In genomic region chr7:102077081-102077480, GRCh38 we compare ENCODE assay signal across 15 cellular contexts.
DNase-seq lines count a peak whose midpoint lies in the region; ATAC-seq and TF ChIP-seq lines count a peak whose summit lies in the region.
"Had no signal": no experiment of that assay in that cellular context is flagged by ENCODE, and none has a peak within 500 bp of the region (broad histone marks: within the 10 kb centered on the region; RNA-seq: fewer than 3 reads in every experiment).

No MANE protein-coding gene starts in this region.

- POLR2A ChIA-PET in CD8-positive, alpha-beta T cell (lab: Charles Lee): no interaction called here

- DNase-seq in CD8-positive, alpha-beta T cell: no peak
- DNase-seq in G401 (ENCODE audit: low spot score): peak; percentile 54
- peak; percentile 61 for DNase-seq in iPS-NIHi11 (ENCODE audit: low spot score)
- DNase-seq in NOMO-1 treated with dmso at 0.1 percent for 144 hours (lab: John Stamatoyannopoulos, UW; ENCODE audit: unreplicated experiment): no peak
- DNase-seq in NCI-H748 treated with DMSO at 0.1 percent for 48 hours (lab: John Stamatoyannopoulos, UW): no peak
- DNase-seq in T-helper 17 cell: no peak
- DNase-seq: activated CD4-positive, alpha-beta T cell treated with anti-CD3 and anti-CD28 coated beads, Interleukin-2, amount 10 ng/mL, durations not matched to agents 24 days and 14 days; activated naive CD4-positive, alpha-beta T cell; GF-D8; NCI-H1694 treated with DMSO at 0.1 percent for 48 hours; NCI-H524 had no signal

- H3K9me3 Mint-ChIP-seq in CD8-positive, alpha-beta T cell: peaks cover 3% of the 10 kb centered on the region
- H3K9me3 Mint-ChIP-seq: activated CD4-positive, alpha-beta T cell treated with anti-CD3 and anti-CD28 coated beads, Interleukin-2, amount 10 ng/mL, durations not matched to agents 24 days and 14 days; neural crest cell had no signal

- H3K36me3 Mint-ChIP-seq in CD8-positive, alpha-beta T cell: peaks cover 65% of the 10 kb centered on the region
- H3K36me3 Mint-ChIP-seq in T-helper 17 cell (ENCODE audit: low read depth): peaks cover 9% of the 10 kb centered on the region

- no peaks in the 10 kb centered on the region for H3K9me3 ChIP-seq in CD8-positive, alpha-beta T cell (ENCODE audit: low read length)
- H3K9me3 ChIP-seq in OCI-LY1 (ENCODE audit: low read length) (no peaks in the 10 kb centered on the region), T-helper 17 cell (ENCODE audit: control insufficient read depth, low read length, poor library complexity, severe bottlenecking) (no peaks in the 10 kb centered on the region)
- H3K9me3 ChIP-seq: suprapubic skin had no signal

- H3K4me1 Mint-ChIP-seq in CD8-positive, alpha-beta T cell (ENCODE audit: low read depth): peaks cover 5% of the 10 kb centered on the region
- peaks cover 7% of the 10 kb centered on the region for H3K4me1 Mint-ChIP-seq in T-helper 17 cell

- H3K4me1 ChIP-seq in CD8-positive, alpha-beta T cell (ENCODE audit: insufficient read depth, low read length): no peaks in the 10 kb centered on the region
- H3K4me1 ChIP-seq in OCI-LY1 (ENCODE audit: insufficient read depth, low read length, severe bottlenecking): no peaks in the 10 kb centered on the region
- H3K4me1 ChIP-seq: suprapubic skin had no signal

- H3K27ac ChIP-seq in CD8-positive, alpha-beta T cell (ENCODE audit: low read depth, low read length): no peak overlapping the region
- peak overlapping the region; percentile 28 for H3K27ac ChIP-seq in OCI-LY1 (ENCODE audit: low read depth, low read length, poor library complexity, severe bottlenecking)
- H3K27ac ChIP-seq: suprapubic skin had no signal

- intact Hi-C loops in CD8-positive, alpha-beta T cell (cut with DNase I, micrococcal nuclease): no loop called here

- CTCF ChIA-PET in CD8-positive, alpha-beta T cell (lab: Charles Lee): interaction anchor here (1.3 kb wide), 1 partner anchor 15 kb away, joined by 3 read pairs; no protein-coding TSS in a partner anchor

- H3K9ac ChIP-seq in OCI-LY1 (ENCODE audit: low read length): no peak overlapping the region

- peaks cover 8% of the 10 kb centered on the region for H3K36me3 ChIP-seq in CD8-positive, alpha-beta T cell (ENCODE audit: insufficient read depth, low read length)
- peaks cover 74% of the 10 kb centered on the region for H3K36me3 ChIP-seq in OCI-LY1 (ENCODE audit: insufficient read depth, low read length)

- no peak overlapping the region for H3K4me3 Mint-ChIP-seq in CD8-positive, alpha-beta T cell
- H3K4me3 Mint-ChIP-seq in T-helper 17 cell: no peak overlapping the region
- H3K4me3 Mint-ChIP-seq: activated CD4-positive, alpha-beta T cell treated with anti-CD3 and anti-CD28 coated beads, Interleukin-2, amount 10 ng/mL, durations not matched to agents 24 days and 14 days; neural crest cell had no signal

- no peak for TF ChIP-seq CTCF in CD8-positive, alpha-beta T cell (IDR thresholded peaks at IDR 0.05)
- TF ChIP-seq CTCF in OCI-LY1 (IDR thresholded peaks at IDR 0.05; ENCODE audit: low read length): no peak

- no peaks in the 10 kb centered on the region for H3K27me3 ChIP-seq in CD8-positive, alpha-beta T cell (ENCODE audit: insufficient read depth, low read length)
- H3K27me3 ChIP-seq in OCI-LY1 (ENCODE audit: insufficient read depth, low read length): no peaks in the 10 kb centered on the region
- H3K27me3 ChIP-seq: suprapubic skin had no signal

- H2AFZ ChIP-seq in OCI-LY1 (ENCODE audit: low read length): no peak overlapping the region

- in situ Hi-C loops in G401 (cut with HindIII; ENCODE audit: low sequenced_read_pairs): no loop called here

- no peaks in the 10 kb centered on the region for H4K20me1 ChIP-seq in OCI-LY1 (ENCODE audit: insufficient read depth, low read length)

- H3K27me3 Mint-ChIP-seq in CD8-positive, alpha-beta T cell (ENCODE audit: low read depth): no peaks in the 10 kb centered on the region
- no peaks in the 10 kb centered on the region for H3K27me3 Mint-ChIP-seq in T-helper 17 cell
- H3K27me3 Mint-ChIP-seq: activated CD4-positive, alpha-beta T cell treated with anti-CD3 and anti-CD28 coated beads, Interleukin-2, amount 10 ng/mL, durations not matched to agents 24 days and 14 days had no signal

- H3K9me2 ChIP-seq in OCI-LY1 (ENCODE audit: low read depth, low read length): no peaks in the 10 kb centered on the region

- ATAC-seq in CD8-positive, alpha-beta T cell: no peak
- no peak for ATAC-seq in HG02798 (IDR thresholded peaks at IDR 0.05; ENCODE audit: poor library complexity, unreplicated experiment)
- ATAC-seq in T-helper 17 cell: no peak

- H3K4me2 ChIP-seq in OCI-LY1 (ENCODE audit: low read length): no peak overlapping the region

- no peak overlapping the region for H3K4me3 ChIP-seq in CD8-positive, alpha-beta T cell (ENCODE audit: low read depth, low read length)
- H3K4me3 ChIP-seq in OCI-LY1 (ENCODE audit: low read depth, low read length, poor library complexity, severe bottlenecking): no peak overlapping the region
- H3K4me3 ChIP-seq: suprapubic skin had no signal

- H3K27ac Mint-ChIP-seq in CD8-positive, alpha-beta T cell: peak overlapping the region; percentile 64
- H3K27ac Mint-ChIP-seq in T-helper 17 cell: no peak overlapping the region
- H3K27ac Mint-ChIP-seq: activated CD4-positive, alpha-beta T cell treated with anti-CD3 and anti-CD28 coated beads, Interleukin-2, amount 10 ng/mL, durations not matched to agents 24 days and 14 days had no signal

- no peaks in the 10 kb centered on the region for H3F3A ChIP-seq in OCI-LY1 (ENCODE audit: insufficient read depth, low read length)

- H3K79me2 ChIP-seq in OCI-LY1 (ENCODE audit: insufficient read depth, low read length): no peaks in the 10 kb centered on the region

Comparison
In these comparisons a context has a peak if more than half of its experiments do, and no peak if none do; other contexts are left out.
1. DNase-seq: peak in G401 (single experiment) and iPS-NIHi11 (single experiment); none in CD8-positive, alpha-beta T cell (0 of 7), NOMO-1 treated with dmso at 0.1 percent for 144 hours (single experiment), NCI-H748 treated with DMSO at 0.1 percent for 48 hours (single experiment) and T-helper 17 cell (0 of 3).